In genomic region chr16:81376880-81377279, GRCh38 we compare ENCODE assay signal across 12 cellular contexts.
DNase-seq lines count a peak whose midpoint lies in the region; ATAC-seq lines count a peak whose summit lies in the region.
"Had no signal": no experiment of that assay in that cellular context is flagged by ENCODE, and none has a peak within 500 bp of the region (broad histone marks: within the 10 kb centered on the region; RNA-seq: fewer than 3 reads in every experiment).

No MANE protein-coding gene starts in this region.

- intact Hi-C loops in activated CD4-positive, alpha-beta T cell treated with anti-CD3 and anti-CD28 coated beads for 36 hours (cut with DNase I, micrococcal nuclease): no loop called here

- no peaks in the 10 kb centered on the region for H3K9me3 Mint-ChIP-seq in activated CD4-positive, alpha-beta T cell treated with anti-CD3 and anti-CD28 coated beads for 36 hours (ENCODE audit: low read depth)
- H3K9me3 Mint-ChIP-seq in activated CD4-positive, alpha-beta T cell treated with anti-CD3 and anti-CD28 coated beads, Interleukin-2, amount 10 ng/mL, durations not matched to agents 7 days and 5 days: no peaks in the 10 kb centered on the region
- H3K9me3 Mint-ChIP-seq: dendritic cell treated with granulocyte-macrophage colony-stimulating factor and Interleukin-4, amounts not matched to agents 40 ng/mL and 50 ng/mL, for 4 days had no signal

- no peak overlapping the region for H3K27ac ChIP-seq in caudate nucleus (ENCODE audit: low read depth, low read length)

- no peaks in the 10 kb centered on the region for H3K27me3 Mint-ChIP-seq in activated CD4-positive, alpha-beta T cell treated with anti-CD3 and anti-CD28 coated beads for 36 hours
- H3K27me3 Mint-ChIP-seq in activated CD4-positive, alpha-beta T cell treated with anti-CD3 and anti-CD28 coated beads, Interleukin-2, amount 10 ng/mL, durations not matched to agents 7 days and 5 days: no peaks in the 10 kb centered on the region
- H3K27me3 Mint-ChIP-seq: dendritic cell treated with granulocyte-macrophage colony-stimulating factor and Interleukin-4, amounts not matched to agents 40 ng/mL and 50 ng/mL, for 4 days had no signal

- peaks cover 29% of the 10 kb centered on the region for H3K36me3 Mint-ChIP-seq in activated CD4-positive, alpha-beta T cell treated with anti-CD3 and anti-CD28 coated beads for 36 hours (ENCODE audit: low read depth)
- peaks cover 5% of the 10 kb centered on the region for H3K36me3 Mint-ChIP-seq in activated CD4-positive, alpha-beta T cell treated with anti-CD3 and anti-CD28 coated beads, Interleukin-2, amount 10 ng/mL, durations not matched to agents 7 days and 5 days (ENCODE audit: low read depth)

- POLR2A ChIA-PET in activated CD4-positive, alpha-beta T cell treated with anti-CD3 and anti-CD28 coated beads for 36 hours (lab: Charles Lee): interaction anchor here (0.6 kb wide), 1 partner anchor 302 kb away, joined by 5 read pairs; no protein-coding TSS in a partner anchor
- POLR2A ChIA-PET in activated CD4-positive, alpha-beta T cell treated with anti-CD3 and anti-CD28 coated beads, Interleukin-2, amount 10 ng/mL, durations not matched to agents 7 days and 5 days (lab: Charles Lee): no interaction called here

- H3K4me3 Mint-ChIP-seq in activated CD4-positive, alpha-beta T cell treated with anti-CD3 and anti-CD28 coated beads for 36 hours: no peak overlapping the region
- no peak overlapping the region for H3K4me3 Mint-ChIP-seq in activated CD4-positive, alpha-beta T cell treated with anti-CD3 and anti-CD28 coated beads, Interleukin-2, amount 10 ng/mL, durations not matched to agents 7 days and 5 days
- H3K4me3 Mint-ChIP-seq: dendritic cell treated with granulocyte-macrophage colony-stimulating factor and Interleukin-4, amounts not matched to agents 40 ng/mL and 50 ng/mL, for 4 days had no signal

- CTCF ChIA-PET in activated CD4-positive, alpha-beta T cell treated with anti-CD3 and anti-CD28 coated beads for 36 hours (lab: Charles Lee): interaction anchor here (1.4 kb wide), 1 partner anchor 9 kb away, joined by 4 read pairs; no protein-coding TSS in a partner anchor
- CTCF ChIA-PET in activated CD4-positive, alpha-beta T cell treated with anti-CD3 and anti-CD28 coated beads, Interleukin-2, amount 10 ng/mL, durations not matched to agents 7 days and 5 days (lab: Charles Lee): interaction anchor here (0.6 to 1.3 kb wide), 3 partner anchors 22 to 713 kb away, joined by 3 read pairs; no protein-coding TSS in a partner anchor

- peak; percentile 74 for ATAC-seq in activated CD4-positive, alpha-beta T cell treated with anti-CD3 and anti-CD28 coated beads for 36 hours
- ATAC-seq in HG02870 (IDR thresholded peaks at IDR 0.05; ENCODE audit: unreplicated experiment) (no peak), GM19467 (IDR thresholded peaks at IDR 0.05; ENCODE audit: unreplicated experiment) (no peak)

- DNase-seq in activated CD4-positive, alpha-beta T cell treated with anti-CD3 and anti-CD28 coated beads for 36 hours: peak; percentile 73
- DNase-seq in activated CD4-positive, alpha-beta T cell treated with anti-CD3 and anti-CD28 coated beads, Interleukin-2, amount 10 ng/mL, durations not matched to agents 7 days and 5 days: no peak
- peak; percentile 1 for DNase-seq in LHCN-M2 (ENCODE audit: low read depth)
- peak; percentile 61 for DNase-seq in astrocyte of the hippocampus (ENCODE audit: low read depth, low spot score)
- DNase-seq in renal cortical epithelial cell (ENCODE audit: low read depth): peak; percentile 65
- no peak for DNase-seq in caudate nucleus (lab: John Stamatoyannopoulos, UW)
- DNase-seq: KG1, NCI-H2029, SW 1271 had no signal

- no peak overlapping the region for H3K27ac Mint-ChIP-seq in activated CD4-positive, alpha-beta T cell treated with anti-CD3 and anti-CD28 coated beads for 36 hours
- H3K27ac Mint-ChIP-seq in activated CD4-positive, alpha-beta T cell treated with anti-CD3 and anti-CD28 coated beads, Interleukin-2, amount 10 ng/mL, durations not matched to agents 7 days and 5 days: no peak overlapping the region
- H3K27ac Mint-ChIP-seq: dendritic cell treated with granulocyte-macrophage colony-stimulating factor and Interleukin-4, amounts not matched to agents 40 ng/mL and 50 ng/mL, for 4 days had no signal

- peaks cover 6% of the 10 kb centered on the region for H3K4me1 Mint-ChIP-seq in activated CD4-positive, alpha-beta T cell treated with anti-CD3 and anti-CD28 coated beads for 36 hours
- H3K4me1 Mint-ChIP-seq in activated CD4-positive, alpha-beta T cell treated with anti-CD3 and anti-CD28 coated beads, Interleukin-2, amount 10 ng/mL, durations not matched to agents 7 days and 5 days: peaks cover 6% of the 10 kb centered on the region

Comparison
In these comparisons a context has a peak if more than half of its experiments do, and no peak if none do; other contexts are left out.
1. DNase-seq: peak in activated CD4-positive, alpha-beta T cell treated with anti-CD3 and anti-CD28 coated beads for 36 hours (single experiment), LHCN-M2 (single experiment), astrocyte of the hippocampus (single experiment) and renal cortical epithelial cell (single experiment); none in activated CD4-positive, alpha-beta T cell treated with anti-CD3 and anti-CD28 coated beads, Interleukin-2, amount 10 ng/mL, durations not matched to agents 7 days and 5 days (single experiment) and caudate nucleus (0 of 61).